ENCODE assay signal across 8 cellular contexts in the genomic region with DNA sequence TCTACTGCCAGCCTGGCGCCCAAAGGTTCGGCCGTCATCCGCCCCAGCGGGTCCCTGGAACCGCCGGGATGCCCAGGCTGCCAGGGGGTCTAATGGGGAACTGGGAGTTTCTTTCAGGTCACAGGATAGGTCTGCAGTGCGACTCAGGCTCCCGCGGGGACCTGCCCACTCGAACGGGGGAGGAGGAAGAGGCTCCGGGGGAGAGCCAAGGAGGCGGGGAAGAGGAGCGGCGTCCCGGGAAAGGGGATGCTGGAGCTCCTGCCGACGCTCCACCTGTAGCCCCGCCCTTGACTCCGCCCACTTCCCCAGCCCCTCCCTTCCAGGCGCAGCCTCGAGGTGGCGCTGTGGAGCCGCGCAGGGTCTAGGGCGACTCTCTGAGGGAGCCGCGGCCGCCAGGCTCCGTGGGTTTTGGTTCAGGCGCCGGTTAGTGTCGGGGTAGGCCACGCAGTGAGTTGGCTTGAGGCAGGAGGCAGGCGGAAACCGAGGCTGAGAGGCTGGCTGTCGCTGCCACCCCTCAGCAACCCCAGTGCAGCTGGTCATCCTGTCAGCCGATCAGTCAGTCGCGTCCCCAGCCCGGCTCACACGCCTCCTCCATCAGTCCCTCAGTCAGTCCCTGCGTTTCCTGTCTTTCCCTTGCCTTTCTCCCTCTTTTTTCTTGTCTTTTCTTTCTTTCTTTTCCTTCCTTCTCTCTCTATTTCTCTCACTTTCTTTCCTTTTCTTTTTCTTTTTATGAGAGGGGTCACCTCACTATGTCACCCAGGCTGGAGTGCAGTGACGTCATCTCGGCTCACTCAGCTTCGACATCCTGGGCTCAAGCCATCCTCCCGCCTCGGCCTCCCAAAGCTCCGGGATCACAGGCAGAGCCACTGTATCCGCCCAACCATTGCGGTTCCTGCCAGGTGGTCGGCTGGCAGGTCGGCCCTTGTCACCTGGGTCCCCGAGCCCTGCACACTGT. TPM values are rescaled to one million over a fixed set of nuclear protein-coding genes. Genes with fewer than 3 reads are reported as not detected.
DNase-seq lines count a peak whose midpoint lies in the region; ATAC-seq and TF ChIP-seq lines count a peak whose summit lies in the region.

No MANE protein-coding gene starts in this region.

- no peak overlapping the region for H2AK5ac ChIP-seq in IMR-90 (ENCODE audit: low read depth, low read length)

- peak overlapping the region; percentile 47 for H3K4me3 ChIP-seq in IMR-90 (ENCODE audit: insufficient read depth, low read depth, low read length)
- peak overlapping the region; percentile 27 to 53 (median 47) for H3K4me3 ChIP-seq in Peyer's patch
- H3K4me3 ChIP-seq in fibroblast of mammary gland (ENCODE audit: control insufficient read depth, low read depth, low read length) = peak overlapping the region; percentile 47

- H3K36me3 ChIP-seq in IMR-90 (ENCODE audit: control insufficient read depth, insufficient read depth, low read length) = no peaks in the 10 kb centered on the region
- no peaks in the 10 kb centered on the region for H3K36me3 ChIP-seq in Peyer's patch

- H3K4me3 Mint-ChIP-seq in natural killer cell = peak overlapping the region; percentile 81
- H3K4me3 Mint-ChIP-seq in stimulated activated naive B cell treated with anti-CD40 and anti-IgM and Interleukin-4, amounts not matched to agents 10 μg/mL and 1 μg/mL and 100 μg/mL, for 72 hours = peak overlapping the region; percentile 66 to 80

- no peak overlapping the region for H4K91ac ChIP-seq in IMR-90 (ENCODE audit: insufficient read depth, low read depth, low read length)

- no peak overlapping the region for H3K4ac ChIP-seq in IMR-90 (ENCODE audit: low read depth, low read length)

- H2BK20ac ChIP-seq in IMR-90 (ENCODE audit: low read depth, low read length) = no peak overlapping the region

- no peaks in the 10 kb centered on the region for H3K9me3 Mint-ChIP-seq in natural killer cell
- no peaks in the 10 kb centered on the region for H3K9me3 Mint-ChIP-seq in stimulated activated naive B cell treated with anti-CD40 and anti-IgM and Interleukin-4, amounts not matched to agents 10 μg/mL and 1 μg/mL and 100 μg/mL, for 72 hours

- DNase-seq in AG20443 (ENCODE audit: low spot score) (peak; percentile 95), IMR-90 (peak; percentile 51), Peyer's patch (peak; percentile 77 to 98 (median 92)), fibroblast of mammary gland (ENCODE audit: low read depth) (peak; percentile 55), natural killer cell (peak; percentile 95)
- DNase-seq in activated T-helper 1 cell treated with anti-CD3 and anti-CD28 coated beads, Interleukin-2, amount 50 U/mL, for 16 hours (ENCODE audit: low read depth in 1 of 2, low spot score in 1 of 2) = peak; percentile 80 to 85
- DNase-seq in stimulated activated naive B cell treated with anti-CD40 and anti-IgM and Interleukin-4, amounts not matched to agents 10 μg/mL and 1 μg/mL and 100 μg/mL, for 72 hours = peak; percentile 75

- H3K4me1 ChIP-seq in IMR-90 (ENCODE audit: control insufficient read depth, insufficient read depth, low read length) = no peaks in the 10 kb centered on the region
- H3K4me1 ChIP-seq in Peyer's patch = peaks cover 0 to 18% (median 9%) of the 10 kb centered on the region in 4 donors

- H3K9me1 ChIP-seq in IMR-90 (ENCODE audit: insufficient read depth, low read length) = no peaks in the 10 kb centered on the region

- H3K14ac ChIP-seq in IMR-90 (replicated peaks; ENCODE audit: low read depth, low read length) = no peak overlapping the region

- no peak overlapping the region for H3K27ac ChIP-seq in IMR-90 (ENCODE audit: insufficient read depth, low read length)
- H3K27ac ChIP-seq in Peyer's patch = peak overlapping the region; percentile 6 to 52 (median 22)

- peak overlapping the region; percentile 26 to 45 for H3K27ac Mint-ChIP-seq in natural killer cell
- H3K27ac Mint-ChIP-seq in stimulated activated naive B cell treated with anti-CD40 and anti-IgM and Interleukin-4, amounts not matched to agents 10 μg/mL and 1 μg/mL and 100 μg/mL, for 72 hours = peak overlapping the region; percentile 52

- TF ChIP-seq RAD21 in IMR-90 (IDR thresholded peaks at IDR 0.05; ENCODE audit: low read length) = peak; percentile 74

- peak overlapping the region; percentile 18; the same call in 1 of the 2 replicates for H3K23ac ChIP-seq in IMR-90 (ENCODE audit: low read depth, low read length)

- H4K8ac ChIP-seq in IMR-90 (ENCODE audit: low read depth in 2 of 2, low read length in 2 of 2) = peak overlapping the region in 1 of 2 experiments; percentile 20; a peak in 1 of 4 replicates

- H3K9ac ChIP-seq in IMR-90 (ENCODE audit: low read depth, low read length) = peak overlapping the region; percentile 53; the same call in 1 of the 2 replicates

- intact Hi-C loops in IMR-90 (cut with micrococcal nuclease) (loop anchor here (1.0 to 5.0 kb wide), 2 partner anchors 305 to 413 kb away; no protein-coding TSS in a partner anchor), natural killer cell (cut with micrococcal nuclease) (loop anchor here (2.0 kb wide), 2 partner anchors 110 to 296 kb away; no protein-coding TSS in a partner anchor)

- CTCF ChIA-PET in IMR-90 (lab: Yijun Ruan, JAX) = interaction anchor here (0.5 to 1.0 kb wide), 15 partner anchors 8 to 499 kb away, joined by 3 to 8 read pairs (median 3); a partner anchor contains a TSS

- no peak overlapping the region for H2BK5ac ChIP-seq in IMR-90 (ENCODE audit: low read depth, low read length, poor library complexity, severe bottlenecking)

- no peak overlapping the region for H4K5ac ChIP-seq in IMR-90 (ENCODE audit: low read depth, low read length)

- H3K9me3 ChIP-seq in IMR-90 (ENCODE audit: control insufficient read depth, insufficient read depth, low read length) (no peaks in the 10 kb centered on the region), Peyer's patch (no peaks in the 10 kb centered on the region)

- ATAC-seq in GM19043 (IDR thresholded peaks at IDR 0.05; ENCODE audit: low read depth, unreplicated experiment) (peak; percentile 59), IMR-90 (ENCODE audit: low read depth) (peak; percentile 99), natural killer cell (peak; percentile 98 to 99 (median 99))
- peak; percentile 83 to 91 for ATAC-seq in stimulated activated naive B cell treated with anti-CD40 and anti-IgM and Interleukin-4, amounts not matched to agents 10 μg/mL and 1 μg/mL and 100 μg/mL, for 72 hours (replicated peaks)

- no peaks in the 10 kb centered on the region for H4K20me1 ChIP-seq in IMR-90 (ENCODE audit: insufficient read depth, low read length)

- POLR2A ChIA-PET in IMR-90 (lab: Charles Lee; ENCODE audit: unreplicated experiment) = no interaction called here

- H2BK120ac ChIP-seq in IMR-90 (ENCODE audit: low read depth, low read length) = no peak overlapping the region

- no peak overlapping the region for H3K56ac ChIP-seq in IMR-90 (ENCODE audit: extremely low read depth, insufficient read depth, low read length)

- WGBS in IMR-90 (ENCODE audit: extremely low coverage in 2 of 2, insufficient read length in 1 of 2), 2 experiments = 58% methylated on average over 12 of the region's 55 CpGs; no CpG with 5 or more reads in 1 of the 2 experiments

- peak overlapping the region; percentile 88 for H2AFZ ChIP-seq in IMR-90 (replicated peaks; ENCODE audit: low read length, poor library complexity)

- H3K4me1 Mint-ChIP-seq in natural killer cell = peaks cover 14 to 17% of the 10 kb centered on the region in 2 donors
- peaks cover 17 to 18% of the 10 kb centered on the region in 2 donors for H3K4me1 Mint-ChIP-seq in stimulated activated naive B cell treated with anti-CD40 and anti-IgM and Interleukin-4, amounts not matched to agents 10 μg/mL and 1 μg/mL and 100 μg/mL, for 72 hours

- H3K4me2 ChIP-seq in IMR-90 (ENCODE audit: low read depth, low read length) = peak overlapping the region; percentile 80

- peak overlapping the region; percentile 70 for H2AK9ac ChIP-seq in IMR-90 (replicated peaks; ENCODE audit: low read depth, low read length, poor library complexity)

- no peaks in the 10 kb centered on the region for H3K36me3 Mint-ChIP-seq in natural killer cell
- H3K36me3 Mint-ChIP-seq in stimulated activated naive B cell treated with anti-CD40 and anti-IgM and Interleukin-4, amounts not matched to agents 10 μg/mL and 1 μg/mL and 100 μg/mL, for 72 hours = no peaks in the 10 kb centered on the region

- H3K27me3 Mint-ChIP-seq in natural killer cell (ENCODE audit: low read depth in 2 of 2) = no peaks in the 10 kb centered on the region
- H3K27me3 Mint-ChIP-seq in stimulated activated naive B cell treated with anti-CD40 and anti-IgM and Interleukin-4, amounts not matched to agents 10 μg/mL and 1 μg/mL and 100 μg/mL, for 72 hours = peaks cover under 1 to 1% of the 10 kb centered on the region in 2 donors

- TF ChIP-seq CTCF in IMR-90 (conservative IDR thresholded peaks at IDR 0.05; ENCODE audit: low read depth, low read length) = peak; percentile 91
- TF ChIP-seq CTCF in Peyer's patch (IDR thresholded peaks at IDR 0.05) = peak; percentile 74 to 98 (median 94)
- TF ChIP-seq CTCF in fibroblast of mammary gland (conservative IDR thresholded peaks at IDR 0.05; ENCODE audit: control insufficient read depth, insufficient read depth, low read depth, low read length) = peak; percentile 73
- TF ChIP-seq CTCF in natural killer cell (IDR thresholded peaks at IDR 0.05) = peak; percentile 96

- in situ Hi-C loops in IMR-90 (cut with MboI; ENCODE audit: low sequenced_read_pairs) = loop anchor here (10.0 to 25.0 kb wide), 3 partner anchors 408 to 842 kb away; a partner anchor contains a TSS

- dilution Hi-C loops in IMR-90 (cut with HindIII; ENCODE audit: low sequenced_read_pairs, unreplicated experiment) = no loop called here

- H2BK15ac ChIP-seq in IMR-90 (ENCODE audit: low read depth, low read length) = no peak overlapping the region

- TF ChIP-seq POLR2A in IMR-90 (IDR thresholded peaks at IDR 0.05; ENCODE audit: low read depth, low read length) = no peak
- TF ChIP-seq POLR2A in Peyer's patch (IDR thresholded peaks at IDR 0.05) = no peak

- no peaks in the 10 kb centered on the region; the same call in 1 of the 2 replicates for H3K27me3 ChIP-seq in IMR-90 (ENCODE audit: control insufficient read depth, insufficient read depth, low read length)
- H3K27me3 ChIP-seq in Peyer's patch = no peaks in the 10 kb centered on the region

- H3K18ac ChIP-seq in IMR-90 (ENCODE audit: low read depth, low read length) = no peak overlapping the region

- H3K79me1 ChIP-seq in IMR-90 (ENCODE audit: low read depth in 1 of 2, low read length in 2 of 2) = no peaks in the 10 kb centered on the region

- no TSS peak for BruUV-seq in IMR-90 (replicated peaks; lab: Mats Ljungman, UMichigan)

TF ChIP-seq in IMR-90, 13 proteins besides CTCF, POLR2A, EP300 and RAD21 (continues in another document):
- peak; percentile 92; the same call in 1 of the 2 replicates for TF ChIP-seq MAZ (IDR thresholded peaks at IDR 0.05; ENCODE audit: borderline replicate concordance, low read depth, low read length)

RNA-seq across cellular contexts. Expression of a gene that starts 26.4 kb away (rescaled TPM):
- total RNA-seq in IMR-90 (2012; rRNA removed) (173 and 186 TPM in 2 replicates), Peyer's patch (10 to 100 TPM; 58.8 to 76.9 (median 75.2) TPM), natural killer cell (10 to 100 TPM; 29.6 to 35.0 (median 32.8) TPM)
- polyA plus RNA-seq in IMR-90 (2012; rRNA removed) = 131 and 147 TPM in 2 replicates
- 72.8 and 87.1 TPM in 2 replicates for polyA plus RNA-seq in IMR-90 (2012; cell fraction: cytosol; rRNA removed)
- 30.7 and 43.3 TPM in 2 replicates for polyA plus RNA-seq in IMR-90 (2012; cell fraction: nucleus; rRNA removed; ENCODE audit: low replicate concordance)
